Comparison of ENCODE assay signal across 22 cellular contexts in genomic region chr1:10620776-10621175, GRCh38.
"Had no signal": no experiment of that assay in that cellular context is flagged by ENCODE, and none has a peak within 500 bp of the region (broad histone marks: within the 10 kb centered on the region; RNA-seq: fewer than 3 reads in every experiment).

No MANE protein-coding gene starts in this region.

- H3K27ac ChIP-seq: breast epithelium, colonic mucosa, gastrocnemius medialis, tibial nerve, uterus, VCaP had no signal

- H3K36me3 ChIP-seq: breast epithelium, colonic mucosa, uterus had no signal

- H3K27me3 ChIP-seq: breast epithelium, colonic mucosa, dorsolateral prefrontal cortex, esophagus muscularis mucosa, gastrocnemius medialis, tibial nerve, uterus had no signal

- H3K4me1 ChIP-seq: breast epithelium, colonic mucosa, gastrocnemius medialis, uterus had no signal

- H3K4me3 Mint-ChIP-seq: activated naive CD4-positive, alpha-beta T cell treated with anti-CD3 and anti-CD28 coated beads for 36 hours; activated naive CD8-positive, alpha-beta T cell treated with anti-CD3 and anti-CD28 coated beads, Interleukin-2, amount 10 ng/mL, durations not matched to agents 7 days and 5 days; activated T-cell treated with anti-CD3 and anti-CD28 coated beads, Interleukin-2, amount 50 U/mL, for 4 hours; central memory CD8-positive, alpha-beta T cell; effector memory CD8-positive, alpha-beta T cell; stimulated activated naive CD8-positive, alpha-beta T cell treated with anti-CD3 and anti-CD28 coated beads, Interleukin-15, Interleukin-2, amounts not matched to agents 100 ng/mL and 50 ng/mL, for 24 hours had no signal

- H3K9me3 Mint-ChIP-seq: activated naive CD4-positive, alpha-beta T cell treated with anti-CD3 and anti-CD28 coated beads for 36 hours; activated naive CD8-positive, alpha-beta T cell treated with anti-CD3 and anti-CD28 coated beads, Interleukin-2, amount 10 ng/mL, durations not matched to agents 7 days and 5 days; activated T-cell treated with anti-CD3 and anti-CD28 coated beads, Interleukin-2, amount 50 U/mL, for 4 hours; activated T-helper 2 cell treated with anti-CD3 and anti-CD28 coated beads, Interferon-gamma antibody, Interleukin-2, Interleukin-4, amounts not matched to agents 10 μg/mL and 5 μg/mL and 100 μg/mL, durations not matched to agents 14 hours and 24 hours and 36 hours; central memory CD8-positive, alpha-beta T cell; effector memory CD8-positive, alpha-beta T cell; stimulated activated naive CD8-positive, alpha-beta T cell treated with anti-CD3 and anti-CD28 coated beads, Interleukin-15, Interleukin-2, amounts not matched to agents 100 ng/mL and 50 ng/mL, for 24 hours had no signal

- H3K4me1 Mint-ChIP-seq: activated naive CD8-positive, alpha-beta T cell treated with anti-CD3 and anti-CD28 coated beads, Interleukin-2, amount 10 ng/mL, durations not matched to agents 7 days and 5 days; central memory CD8-positive, alpha-beta T cell had no signal

- H3K36me3 Mint-ChIP-seq: activated naive CD8-positive, alpha-beta T cell treated with anti-CD3 and anti-CD28 coated beads, Interleukin-2, amount 10 ng/mL, durations not matched to agents 7 days and 5 days had no signal

- H3K4me3 ChIP-seq: breast epithelium, colonic mucosa, dorsolateral prefrontal cortex, esophagus muscularis mucosa, gastrocnemius medialis, mucosa of descending colon, tibial nerve, uterus had no signal

- ATAC-seq: activated T-cell treated with anti-CD3 and anti-CD28 coated beads, Interleukin-2, amount 50 U/mL, for 4 hours; effector memory CD8-positive, alpha-beta T cell; gastrocnemius medialis; left colon; mucosa of descending colon had no signal

- H3K9me3 ChIP-seq: breast epithelium, colonic mucosa, esophagus muscularis mucosa, gastrocnemius medialis, mucosa of descending colon, tibial nerve, uterus had no signal

- DNase-seq: activated CD4-positive, alpha-beta T cell treated with anti-CD3 and anti-CD28 coated beads for 1 hour; activated naive CD4-positive, alpha-beta T cell treated with anti-CD3 and anti-CD28 coated beads for 36 hours; activated naive CD8-positive, alpha-beta T cell treated with anti-CD3 and anti-CD28 coated beads, Interleukin-2, amount 10 ng/mL, durations not matched to agents 7 days and 5 days; activated T-cell treated with anti-CD3 and anti-CD28 coated beads, Interleukin-2, amount 50 U/mL, for 4 hours; amniotic stem cell; colonic mucosa; effector memory CD8-positive, alpha-beta T cell; gastrocnemius medialis; left colon; mesendoderm; mucosa of descending colon; occipital lobe; stimulated activated CD4-positive, alpha-beta T cell treated with anti-CD3 and anti-CD28 coated beads, Interleukin-12 subunit alpha, Interleukin-12 subunit beta, amount 100 ng/mL, for 4 hours had no signal

- H3K27ac Mint-ChIP-seq: activated naive CD4-positive, alpha-beta T cell treated with anti-CD3 and anti-CD28 coated beads for 36 hours; activated naive CD8-positive, alpha-beta T cell treated with anti-CD3 and anti-CD28 coated beads, Interleukin-2, amount 10 ng/mL, durations not matched to agents 7 days and 5 days; activated T-helper 2 cell treated with anti-CD3 and anti-CD28 coated beads, Interferon-gamma antibody, Interleukin-2, Interleukin-4, amounts not matched to agents 10 μg/mL and 5 μg/mL and 100 μg/mL, durations not matched to agents 14 hours and 24 hours and 36 hours; effector memory CD8-positive, alpha-beta T cell; stimulated activated naive CD8-positive, alpha-beta T cell treated with anti-CD3 and anti-CD28 coated beads, Interleukin-15, Interleukin-2, amounts not matched to agents 100 ng/mL and 50 ng/mL, for 24 hours had no signal

- H3K27me3 Mint-ChIP-seq: activated naive CD8-positive, alpha-beta T cell treated with anti-CD3 and anti-CD28 coated beads, Interleukin-2, amount 10 ng/mL, durations not matched to agents 7 days and 5 days; central memory CD8-positive, alpha-beta T cell; effector memory CD8-positive, alpha-beta T cell; stimulated activated naive CD8-positive, alpha-beta T cell treated with anti-CD3 and anti-CD28 coated beads, Interleukin-15, Interleukin-2, amounts not matched to agents 100 ng/mL and 50 ng/mL, for 24 hours had no signal
